In genomic region chr13:46810440-46810839, GRCh38 we compare ENCODE assay signal across 21 cellular contexts. TPM values are rescaled to one million over a fixed set of nuclear protein-coding genes. Genes with fewer than 3 reads are reported as not detected.
DNase-seq lines count a peak whose midpoint lies in the region; TF ChIP-seq lines count a peak whose summit lies in the region.
"Had no signal": no experiment of that assay in that cellular context is flagged by ENCODE, and none has a peak within 500 bp of the region (broad histone marks: within the 10 kb centered on the region; RNA-seq: fewer than 3 reads in every experiment).

No MANE protein-coding gene starts in this region.

- DNase-seq in HCEC 1CT = peak; percentile 39
- no peak for DNase-seq in brain microvascular endothelial cell
- peak; percentile 55 for DNase-seq in osteoblast (ENCODE audit: insufficient read length, low spot score, missing footprints)
- no peak for DNase-seq in SKM-1 treated with dmso at 0.1 percent for 144 hours (lab: John Stamatoyannopoulos, UW; ENCODE audit: unreplicated experiment)
- DNase-seq in HEK293T (ENCODE audit: extremely low spot score) = no peak
- DNase-seq in GM20000 (ENCODE audit: low spot score) = no peak
- DNase-seq: ACHN, DMS153, DND-41, KG1, MM.1S, NCI-H1048, NCI-H1417 treated with DMSO at 0.1 percent for 48 hours, NCI-H1694 treated with DMSO at 0.1 percent for 48 hours, NCI-H2081, NCI-H2227 treated with DMSO at 0.1 percent for 48 hours, NCI-H526 treated with DMSO at 0.1 percent for 48 hours, PC-9, SJCRH30 had no signal

- H4K20me1 ChIP-seq in osteoblast (ENCODE audit: insufficient read depth, low read length) = no peaks in the 10 kb centered on the region

- H3K27ac ChIP-seq in ACC112 (ENCODE audit: low read depth, low read length) = no peak overlapping the region; the same call in 1 of the 2 replicates
- peak overlapping the region; percentile 32 for H3K27ac ChIP-seq in brain microvascular endothelial cell
- H3K27ac ChIP-seq in osteoblast (ENCODE audit: low read depth, low read length) = no peak overlapping the region
- H3K27ac ChIP-seq: 22Rv1, PC-9, SJCRH30 had no signal

- H3K27me3 ChIP-seq in ACC112 (ENCODE audit: insufficient read depth, low read length) (no peaks in the 10 kb centered on the region), brain microvascular endothelial cell (replicated peaks) (no peaks in the 10 kb centered on the region), osteoblast (ENCODE audit: insufficient read depth, low read length) (no peaks in the 10 kb centered on the region)

- peak overlapping the region; percentile 80 for H2AFZ ChIP-seq in ACC112 (ENCODE audit: low read length, unreplicated experiment)
- no peak overlapping the region for H2AFZ ChIP-seq in osteoblast (ENCODE audit: low read length)
- H2AFZ ChIP-seq: PC-9 had no signal

- H3K4me3 ChIP-seq in ACC112 (ENCODE audit: low read depth, low read length) = peak overlapping the region; percentile 48
- no peak overlapping the region for H3K4me3 ChIP-seq in brain microvascular endothelial cell (ENCODE audit: low read depth, low read length)
- H3K4me3 ChIP-seq in osteoblast (ENCODE audit: insufficient read depth, low read length) = no peak overlapping the region
- H3K4me3 ChIP-seq: PC-9, SJCRH30 had no signal

- POLR2A ChIA-PET in HEK293T (lab: Yijun Ruan, JAX) = no interaction called here

- no peaks in the 10 kb centered on the region for H3K79me2 ChIP-seq in ACC112 (ENCODE audit: control insufficient read depth, insufficient read depth, low read length, unreplicated experiment)
- no peaks in the 10 kb centered on the region for H3K79me2 ChIP-seq in osteoblast (ENCODE audit: insufficient read depth, low read length)

- CTCF ChIA-PET in HEK293T (lab: Yijun Ruan, JAX) = no interaction called here

- H3K9me3 ChIP-seq in osteoblast (ENCODE audit: low read depth, low read length) = no peaks in the 10 kb centered on the region

- TF ChIP-seq CTCF in brain microvascular endothelial cell (IDR thresholded peaks at IDR 0.05; ENCODE audit: low read depth, low read length, missing control alignments) (no peak), osteoblast (IDR thresholded peaks at IDR 0.05; ENCODE audit: extremely low read depth, low read depth, low read length) (no peak), GM20000 (IDR thresholded peaks at IDR 0.05; ENCODE audit: extremely low read depth, missing control alignments) (no peak)

- in situ Hi-C loops in brain microvascular endothelial cell (cut with HindIII; ENCODE audit: low pct_ligation_motif_present, low sequenced_read_pairs) = no loop called here

- H3K36me3 ChIP-seq in ACC112 (ENCODE audit: insufficient read depth, low read length) (no peaks in the 10 kb centered on the region), brain microvascular endothelial cell (replicated peaks) (no peaks in the 10 kb centered on the region), osteoblast (ENCODE audit: insufficient read depth, low read length) (no peaks in the 10 kb centered on the region)
- H3K36me3 ChIP-seq: SJCRH30 had no signal

- peak overlapping the region; percentile 3 for H3K4me2 ChIP-seq in osteoblast (ENCODE audit: insufficient read depth, low read length)
- H3K4me2 ChIP-seq: PC-9 had no signal

- H3K4me1 ChIP-seq in ACC112 (ENCODE audit: control insufficient read depth, insufficient read depth, low read length, unreplicated experiment) (peaks cover 2% of the 10 kb centered on the region), osteoblast (ENCODE audit: insufficient read depth, low read length) (peaks cover 5% of the 10 kb centered on the region)
- H3K4me1 ChIP-seq: SJCRH30 had no signal

TF ChIP-seq in HEK293T, 16 proteins besides CTCF, POLR2A, EP300 and RAD21:
- TF ChIP-seq ARNT (IDR thresholded peaks at IDR 0.05) (no peak), HDGF (IDR thresholded peaks at IDR 0.05; ENCODE audit: borderline replicate concordance) (no peak), L3MBTL2 (conservative IDR thresholded peaks at IDR 0.05) (no peak), BHLHE40 (IDR thresholded peaks at IDR 0.05; ENCODE audit: borderline replicate concordance) (no peak), CTBP1 (IDR thresholded peaks at IDR 0.05; ENCODE audit: borderline replicate concordance) (no peak), FOXM1 (IDR thresholded peaks at IDR 0.05; ENCODE audit: borderline replicate concordance) (no peak), PKNOX1 (IDR thresholded peaks at IDR 0.05) (no peak), ZNF384 (IDR thresholded peaks at IDR 0.05) (no peak), LEF1 (IDR thresholded peaks at IDR 0.05; ENCODE audit: borderline replicate concordance) (no peak), ELF4 (IDR thresholded peaks at IDR 0.05) (no peak), FOXK2 (IDR thresholded peaks at IDR 0.05) (no peak), TARDBP (IDR thresholded peaks at IDR 0.05) (no peak), SUZ12 (IDR thresholded peaks at IDR 0.05) (no peak), FOXA1 (IDR thresholded peaks at IDR 0.05) (no peak), NFRKB (IDR thresholded peaks at IDR 0.05) (no peak), SP1 (IDR thresholded peaks at IDR 0.05) (no peak)

RNA-seq across cellular contexts. Expression of gene ESD, which starts 13.5 kb away (rescaled TPM):
- 130 and 141 TPM in 2 replicates for total RNA-seq in osteoblast

Comparison
In these comparisons a context has a peak if more than half of its experiments do, and no peak if none do; other contexts are left out.
1. DNase-seq: peak in HCEC 1CT (single experiment) and osteoblast (single experiment); none in brain microvascular endothelial cell (single experiment), SKM-1 treated with dmso at 0.1 percent for 144 hours (single experiment), HEK293T (single experiment) and GM20000 (single experiment).